ENCODE assay signal across 5 cellular contexts in genomic region chr7:101103701-101104100, GRCh38. TPM values are rescaled to one million over a fixed set of nuclear protein-coding genes. Genes with fewer than 3 reads are reported as not detected.
DNase-seq lines count a peak whose midpoint lies in the region; ATAC-seq and TF ChIP-seq lines count a peak whose summit lies in the region.
"Not testable (repeated sequence)": the region's sequence is repeated elsewhere in the genome, so short reads cannot be mapped to it uniquely, and the experiment has no call there.

No MANE protein-coding gene starts in this region.

- H2BK12ac ChIP-seq in H9 (ENCODE audit: insufficient read length, low read depth, low read length) = not testable (repeated sequence)

- WGBS in H9 (ENCODE audit: extremely low coverage, insufficient read length, low lambda C conversion rate) = no CpG with 5 or more reads among the region's 10 CpGs

- not testable (repeated sequence) for H2BK120ac ChIP-seq in H9 (ENCODE audit: low read depth, low read length, poor library complexity, severe bottlenecking)

- H3K36me3 ChIP-seq in RWPE2 (ENCODE audit: low read depth); mucosa of rectum (ENCODE audit: control insufficient read depth in 2 of 2, insufficient read depth in 2 of 2, low read length in 2 of 2): not testable (repeated sequence)

- H3K4me1 Mint-ChIP-seq in H9 = peaks cover 42 to 44% of the 10 kb centered on the region in 2 experiments
- peaks cover 66% of the 10 kb centered on the region for H3K4me1 Mint-ChIP-seq in dendritic cell treated with granulocyte-macrophage colony-stimulating factor and Interleukin-4, amounts not matched to agents 40 ng/mL and 50 ng/mL, for 4 days (ENCODE audit: low read depth)

- H3K27ac Mint-ChIP-seq in H9 = peak overlapping the region in 1 of 3 experiments; percentile 68; a peak in 3 of 7 replicates
- peak overlapping the region; percentile 11 for H3K27ac Mint-ChIP-seq in dendritic cell treated with granulocyte-macrophage colony-stimulating factor and Interleukin-4, amounts not matched to agents 40 ng/mL and 50 ng/mL, for 4 days

- H3K4me3 ChIP-seq in RWPE2 (ENCODE audit: severe bottlenecking); mucosa of rectum (ENCODE audit: low read length in 2 of 2): not testable (repeated sequence)

- not testable (repeated sequence) for H3K27me3 ChIP-seq in H9 (ENCODE audit: insufficient read depth, low read length); RWPE2 (ENCODE audit: insufficient read depth, poor library complexity, severe bottlenecking); mucosa of rectum (ENCODE audit: control insufficient read depth in 2 of 2, insufficient read depth in 2 of 2, low read length in 2 of 2)

- not testable (repeated sequence) for H3K4me1 ChIP-seq in H9 (ENCODE audit: insufficient read depth, low read length); mucosa of rectum (ENCODE audit: control insufficient read depth in 2 of 2, insufficient read depth in 2 of 2, low read length in 2 of 2)
- peaks cover 24% of the 10 kb centered on the region for H3K4me1 ChIP-seq in RWPE2 (ENCODE audit: insufficient read depth, poor library complexity, severe bottlenecking)

- H4K91ac ChIP-seq in H9 (ENCODE audit: insufficient read length, low read depth, low read length) = not testable (repeated sequence)

- H2AK5ac ChIP-seq in H9 (ENCODE audit: insufficient read length, low read length) = not testable (repeated sequence)

- H4K5ac ChIP-seq in H9 (ENCODE audit: insufficient read length, low read depth, low read length) = not testable (repeated sequence)

- not testable (repeated sequence) for H3K4ac ChIP-seq in H9 (ENCODE audit: low read depth, low read length)

- not testable (repeated sequence) for H3K79me1 ChIP-seq in H9 (ENCODE audit: insufficient read depth, low read depth, low read length, poor library complexity, severe bottlenecking)

- not testable (repeated sequence) for H3K14ac ChIP-seq in H9 (ENCODE audit: insufficient read depth, low read length)

- not testable (repeated sequence) for H3K23me2 ChIP-seq in H9 (ENCODE audit: insufficient read length, low read depth, low read length, poor library complexity, severe bottlenecking)

- not testable (repeated sequence) for DNase-seq in H9; RWPE2 (ENCODE audit: low spot score); left colon

- H3K79me2 ChIP-seq in H9 (ENCODE audit: insufficient read depth, low read length) = not testable (repeated sequence)

- not testable (repeated sequence) for H4K20me1 ChIP-seq in H9 (ENCODE audit: control insufficient read depth, insufficient read depth, insufficient read length)

- not testable (repeated sequence) for H3K56ac ChIP-seq in H9 (ENCODE audit: insufficient read length, low read depth, low read length)

- not testable (repeated sequence) for TF ChIP-seq CTCF in H9 (conservative IDR thresholded peaks at IDR 0.05); RWPE2 (IDR thresholded peaks at IDR 0.05; ENCODE audit: poor library complexity, severe bottlenecking)

- H3K23ac ChIP-seq in H9 (ENCODE audit: insufficient read length, low read depth, low read length) = not testable (repeated sequence)

- intact Hi-C loops in dendritic cell treated with granulocyte-macrophage colony-stimulating factor and Interleukin-4, amounts not matched to agents 40 ng/mL and 50 ng/mL, for 4 days (cut with micrococcal nuclease); left colon (cut with DNase I, micrococcal nuclease): not testable (repeated sequence)

- not testable (repeated sequence) for H3K9ac ChIP-seq in H9 (ENCODE audit: extremely low read depth, insufficient read length, low read length); mucosa of rectum (ENCODE audit: low read depth in 1 of 2, low read length in 2 of 2)

- not testable (repeated sequence) for H2BK5ac ChIP-seq in H9 (ENCODE audit: insufficient read length, low read length)

- H3K4me2 ChIP-seq in H9 (ENCODE audit: insufficient read depth, insufficient read length, low read length) = not testable (repeated sequence)

- not testable (repeated sequence) for H3K36me3 Mint-ChIP-seq in H9 (ENCODE audit: insufficient read depth in 1 of 3, low read depth in 3 of 3); dendritic cell treated with granulocyte-macrophage colony-stimulating factor and Interleukin-4, amounts not matched to agents 40 ng/mL and 50 ng/mL, for 4 days (ENCODE audit: low read depth)

- H3K27me3 Mint-ChIP-seq in H9 (ENCODE audit: low read depth) = not testable (repeated sequence)
- H3K27me3 Mint-ChIP-seq in dendritic cell treated with granulocyte-macrophage colony-stimulating factor and Interleukin-4, amounts not matched to agents 40 ng/mL and 50 ng/mL, for 4 days = peaks cover 32% of the 10 kb centered on the region

- H4K8ac ChIP-seq in H9 (replicated peaks; ENCODE audit: insufficient read length, low read depth, low read length) = not testable (repeated sequence)

- not testable (repeated sequence) for H3K27ac ChIP-seq in H9 (ENCODE audit: insufficient read length, low read depth, low read length)
- peak overlapping the region; percentile 12 for H3K27ac ChIP-seq in RWPE2 (ENCODE audit: poor library complexity, severe bottlenecking)
- H3K27ac ChIP-seq in mucosa of rectum (ENCODE audit: low read depth in 2 of 2, low read length in 2 of 2) = peak overlapping the region; percentile 23 to 45

- not testable (repeated sequence) for H2BK20ac ChIP-seq in H9 (ENCODE audit: low read depth, low read length, poor library complexity, severe bottlenecking)

- H3T11ph ChIP-seq in H9 (ENCODE audit: low read length) = not testable (repeated sequence)

- not testable (repeated sequence) for H3K9me3 ChIP-seq in H9 (ENCODE audit: control insufficient read depth, low read depth, low read length); RWPE2 (ENCODE audit: severe bottlenecking); mucosa of rectum (ENCODE audit: control insufficient read depth in 2 of 2, low read length in 2 of 2)

- not testable (repeated sequence) for H2AFZ ChIP-seq in H9 (ENCODE audit: low read length)

- 0 out of 2 replicates have a peak overlapping the region, but pooled peaks have one; percentile 52 for H2BK15ac ChIP-seq in H9 (ENCODE audit: low read depth, low read length)

- not testable (repeated sequence) for H3K9me3 Mint-ChIP-seq in H9; dendritic cell treated with granulocyte-macrophage colony-stimulating factor and Interleukin-4, amounts not matched to agents 40 ng/mL and 50 ng/mL, for 4 days

- H3K18ac ChIP-seq in H9 (ENCODE audit: insufficient read length, low read depth, low read length) = not testable (repeated sequence)

- ATAC-seq in RWPE2 (ENCODE audit: low read depth) = not testable (repeated sequence)
- peak; percentile 11 for ATAC-seq in left colon

- not testable (repeated sequence) for H3K4me3 Mint-ChIP-seq in H9; dendritic cell treated with granulocyte-macrophage colony-stimulating factor and Interleukin-4, amounts not matched to agents 40 ng/mL and 50 ng/mL, for 4 days

RNA-seq across cellular contexts. Expression of gene TRIM56, which starts 18.4 kb away (rescaled TPM):
- total RNA-seq in H9 (2021) = 21.8 and 22.4 TPM in 2 replicates
- 10 to 100 TPM; 36.2 to 43.3 TPM for total RNA-seq in left colon

RNA-seq across cellular contexts. Expression of gene SERPINE1, which starts 23.2 kb away (rescaled TPM):
- total RNA-seq in H9 (2021) = 11.5 and 13.0 TPM in 2 replicates
- total RNA-seq in left colon = 1 to 10 TPM; 1.8 to 3.1 TPM

RNA-seq across cellular contexts. Expression of gene AP1S1, which starts 50.6 kb away (rescaled TPM):
- total RNA-seq in H9 (2021) (65.2 and 73.0 TPM in 2 replicates), left colon (10 to 100 TPM; 70.5 to 84.8 TPM)
